Comparison of ENCODE assay signal across 12 cellular contexts in genomic region chr19:4326215-4326836, GRCh38. TPM values are rescaled to one million over a fixed set of nuclear protein-coding genes. Genes with fewer than 3 reads are reported as not detected.
DNase-seq lines count a peak whose midpoint lies in the region; ATAC-seq and TF ChIP-seq lines count a peak whose summit lies in the region.
"Had no signal": no experiment of that assay in that cellular context is flagged by ENCODE, and none has a peak within 500 bp of the region (broad histone marks: within the 10 kb centered on the region; RNA-seq: fewer than 3 reads in every experiment).

No MANE protein-coding gene starts in this region.

- no peaks in the 10 kb centered on the region for H3K36me3 ChIP-seq in hepatocyte (replicated peaks; ENCODE audit: insufficient read depth, low read depth)
- H3K36me3 ChIP-seq: colonic mucosa had no signal

- H3K4me2 ChIP-seq in hepatocyte = peak overlapping the region; percentile 88

- no peaks in the 10 kb centered on the region for H3K27me3 ChIP-seq in hepatocyte
- H3K27me3 ChIP-seq: colonic mucosa had no signal

- no peak overlapping the region for H2AFZ ChIP-seq in hepatocyte

- no peaks in the 10 kb centered on the region for H3K9me3 Mint-ChIP-seq in activated naive CD4-positive, alpha-beta T cell treated with anti-CD3 and anti-CD28 coated beads for 36 hours
- H3K9me3 Mint-ChIP-seq in stimulated activated naive B cell treated with anti-CD40 and anti-IgM and Interleukin-4, amounts not matched to agents 10 μg/mL and 1 μg/mL and 100 μg/mL, for 72 hours = peaks cover 3 to 10% of the 10 kb centered on the region in 2 donors

- no peak overlapping the region for H3K4me3 ChIP-seq in hepatocyte
- H3K4me3 ChIP-seq: colonic mucosa had no signal

- intact Hi-C loops in activated naive CD4-positive, alpha-beta T cell treated with anti-CD3 and anti-CD28 coated beads for 36 hours (cut with micrococcal nuclease) = no loop called here

- WGBS in hepatocyte (ENCODE audit: low lambda C conversion rate, missing lambda C conversion rate) = 69% methylated on average over 13 of the region's 13 CpGs

- H4K20me1 ChIP-seq in hepatocyte (ENCODE audit: insufficient read depth, poor library complexity, severe bottlenecking) = no peaks in the 10 kb centered on the region

- ATAC-seq in T-helper 17 cell (no peak), HG02852 (IDR thresholded peaks at IDR 0.05; ENCODE audit: unreplicated experiment) (no peak)
- no peak for ATAC-seq in stimulated activated naive B cell treated with anti-CD40 and anti-IgM and Interleukin-4, amounts not matched to agents 10 μg/mL and 1 μg/mL and 100 μg/mL, for 72 hours (replicated peaks)

- DNase-seq in activated naive CD4-positive, alpha-beta T cell treated with anti-CD3 and anti-CD28 coated beads for 36 hours = no peak
- DNase-seq in activated naive CD4-positive, alpha-beta T cell (lab: John Stamatoyannopoulos, UW) = no peak
- DNase-seq in T-helper 17 cell (no peak), hepatocyte (ENCODE audit: low spot score) (no peak), SHP77 treated with DMSO at 0.1 percent for 48 hours (lab: John Stamatoyannopoulos, UW) (no peak), Kasumi-1 (lab: John Stamatoyannopoulos, UW) (no peak)
- DNase-seq in stimulated activated naive B cell treated with anti-CD40 and anti-IgM and Interleukin-4, amounts not matched to agents 10 μg/mL and 1 μg/mL and 100 μg/mL, for 72 hours = no peak
- DNase-seq: activated CD4-positive, alpha-beta T cell treated with anti-CD3 and anti-CD28 coated beads for 1 hour; AML-193; colonic mucosa; EL had no signal

- no peak overlapping the region for H3K27ac ChIP-seq in hepatocyte
- H3K27ac ChIP-seq: colonic mucosa had no signal

- H3K27ac Mint-ChIP-seq in activated naive CD4-positive, alpha-beta T cell treated with anti-CD3 and anti-CD28 coated beads for 36 hours = no peak overlapping the region
- no peak overlapping the region for H3K27ac Mint-ChIP-seq in T-helper 17 cell
- no peak overlapping the region for H3K27ac Mint-ChIP-seq in stimulated activated naive B cell treated with anti-CD40 and anti-IgM and Interleukin-4, amounts not matched to agents 10 μg/mL and 1 μg/mL and 100 μg/mL, for 72 hours

- peak overlapping the region; percentile 5 for H3K4me3 Mint-ChIP-seq in activated naive CD4-positive, alpha-beta T cell treated with anti-CD3 and anti-CD28 coated beads for 36 hours
- peak overlapping the region; percentile 85 for H3K4me3 Mint-ChIP-seq in T-helper 17 cell
- H3K4me3 Mint-ChIP-seq in stimulated activated naive B cell treated with anti-CD40 and anti-IgM and Interleukin-4, amounts not matched to agents 10 μg/mL and 1 μg/mL and 100 μg/mL, for 72 hours = peak overlapping the region; percentile 52 to 60

- CTCF ChIA-PET in activated naive CD4-positive, alpha-beta T cell treated with anti-CD3 and anti-CD28 coated beads for 36 hours (lab: Charles Lee) = no interaction called here

- H3K4me1 Mint-ChIP-seq in activated naive CD4-positive, alpha-beta T cell treated with anti-CD3 and anti-CD28 coated beads for 36 hours (ENCODE audit: low read depth) = peaks cover 27% of the 10 kb centered on the region
- H3K4me1 Mint-ChIP-seq in T-helper 17 cell = peaks cover 17% of the 10 kb centered on the region
- peaks cover 27 to 36% of the 10 kb centered on the region in 2 donors for H3K4me1 Mint-ChIP-seq in stimulated activated naive B cell treated with anti-CD40 and anti-IgM and Interleukin-4, amounts not matched to agents 10 μg/mL and 1 μg/mL and 100 μg/mL, for 72 hours

- H3K79me2 ChIP-seq in hepatocyte = no peaks in the 10 kb centered on the region

- H3K9me3 ChIP-seq in T-helper 17 cell (ENCODE audit: control insufficient read depth, low read length, poor library complexity, severe bottlenecking) = no peaks in the 10 kb centered on the region
- H3K9me3 ChIP-seq in hepatocyte (ENCODE audit: low read depth) = no peaks in the 10 kb centered on the region
- H3K9me3 ChIP-seq: colonic mucosa had no signal

- H3K27me3 Mint-ChIP-seq in activated naive CD4-positive, alpha-beta T cell treated with anti-CD3 and anti-CD28 coated beads for 36 hours (ENCODE audit: low read depth) = no peaks in the 10 kb centered on the region
- no peaks in the 10 kb centered on the region for H3K27me3 Mint-ChIP-seq in T-helper 17 cell
- H3K27me3 Mint-ChIP-seq in stimulated activated naive B cell treated with anti-CD40 and anti-IgM and Interleukin-4, amounts not matched to agents 10 μg/mL and 1 μg/mL and 100 μg/mL, for 72 hours = peaks cover 12 to 33% of the 10 kb centered on the region in 2 donors

- no peak for TF ChIP-seq CTCF in hepatocyte (IDR thresholded peaks at IDR 0.05; ENCODE audit: poor library complexity)

- peaks cover 4% of the 10 kb centered on the region for H3K36me3 Mint-ChIP-seq in activated naive CD4-positive, alpha-beta T cell treated with anti-CD3 and anti-CD28 coated beads for 36 hours (ENCODE audit: low read depth)
- no peaks in the 10 kb centered on the region for H3K36me3 Mint-ChIP-seq in T-helper 17 cell (ENCODE audit: low read depth)
- peaks cover 4 to 13% of the 10 kb centered on the region in 2 donors for H3K36me3 Mint-ChIP-seq in stimulated activated naive B cell treated with anti-CD40 and anti-IgM and Interleukin-4, amounts not matched to agents 10 μg/mL and 1 μg/mL and 100 μg/mL, for 72 hours

- peaks cover 12% of the 10 kb centered on the region for H3K4me1 ChIP-seq in hepatocyte (ENCODE audit: insufficient read depth)
- H3K4me1 ChIP-seq: colonic mucosa had no signal

- H3K9me2 ChIP-seq in hepatocyte (replicated peaks; ENCODE audit: insufficient read depth) = no peaks in the 10 kb centered on the region

RNA-seq across cellular contexts. Expression of gene STAP2, which starts 12.3 kb away (rescaled TPM):
- 10 to 100 TPM in 1 of 2 experiments, 1 to 10 TPM in 1; 8.1 to 10.7 TPM for total RNA-seq in activated naive CD4-positive, alpha-beta T cell treated with anti-CD3 and anti-CD28 coated beads for 36 hours
- 1 to 10 TPM; 1.9 to 3.3 TPM for total RNA-seq in T-helper 17 cell
- 27.5 and 28.1 TPM in 2 replicates for total RNA-seq in hepatocyte
- polyA plus RNA-seq in hepatocyte = 34.4 and 45.2 TPM in 2 replicates

RNA-seq across cellular contexts. Expression of gene MPND, which starts 17.0 kb away (rescaled TPM):
- total RNA-seq in activated naive CD4-positive, alpha-beta T cell treated with anti-CD3 and anti-CD28 coated beads for 36 hours = 10 to 100 TPM; 16.3 to 18.6 TPM
- total RNA-seq in T-helper 17 cell = 10 to 100 TPM; 13.0 to 15.1 TPM
- total RNA-seq in hepatocyte = 11.2 and 16.6 TPM in 2 replicates
- 17.0 and 21.9 TPM in 2 replicates for polyA plus RNA-seq in hepatocyte

RNA-seq across cellular contexts. Expression of gene FSD1, which starts 21.9 kb away (rescaled TPM):
- 10 to 100 TPM; 12.3 to 17.5 TPM for total RNA-seq in activated naive CD4-positive, alpha-beta T cell treated with anti-CD3 and anti-CD28 coated beads for 36 hours
- total RNA-seq in T-helper 17 cell (1 to 10 TPM; 1.5 to 2.9 TPM), hepatocyte (1.2 and 6.3 TPM in 2 replicates)
- 2.4 and 2.8 TPM in 2 replicates for polyA plus RNA-seq in hepatocyte

RNA-seq across cellular contexts. Expression of gene TMIGD2, which starts 24.1 kb away (rescaled TPM):
- total RNA-seq in activated naive CD4-positive, alpha-beta T cell treated with anti-CD3 and anti-CD28 coated beads for 36 hours = 10 to 100 TPM; 19.9 to 21.2 TPM
- total RNA-seq in T-helper 17 cell (1 to 10 TPM; 5.2 to 7.9 TPM), hepatocyte (not detected in 2 replicates)
- polyA plus RNA-seq in hepatocyte = 0.55 TPM in 1 of 2 replicates, not detected in the other

RNA-seq across cellular contexts. Expression of gene SHD, which starts 47.3 kb away (rescaled TPM):
- total RNA-seq in activated naive CD4-positive, alpha-beta T cell treated with anti-CD3 and anti-CD28 coated beads for 36 hours = not detected
- not detected for total RNA-seq in T-helper 17 cell
- total RNA-seq in hepatocyte = 0.08 TPM in 1 of 2 replicates, not detected in the other
- 3.4 and 4.6 TPM in 2 replicates for polyA plus RNA-seq in hepatocyte

Comparison
In these comparisons a context has a peak if more than half of its experiments do, and no peak if none do; other contexts are left out.
1. H3K4me3 Mint-ChIP-seq: peak in every context shown above with its lines; median percentile 85 in T-helper 17 cell; 56 in stimulated activated naive B cell treated with anti-CD40 and anti-IgM and Interleukin-4, amounts not matched to agents 10 μg/mL and 1 μg/mL and 100 μg/mL, for 72 hours; 5 in activated naive CD4-positive, alpha-beta T cell treated with anti-CD3 and anti-CD28 coated beads for 36 hours.